In the genomic region with DNA sequence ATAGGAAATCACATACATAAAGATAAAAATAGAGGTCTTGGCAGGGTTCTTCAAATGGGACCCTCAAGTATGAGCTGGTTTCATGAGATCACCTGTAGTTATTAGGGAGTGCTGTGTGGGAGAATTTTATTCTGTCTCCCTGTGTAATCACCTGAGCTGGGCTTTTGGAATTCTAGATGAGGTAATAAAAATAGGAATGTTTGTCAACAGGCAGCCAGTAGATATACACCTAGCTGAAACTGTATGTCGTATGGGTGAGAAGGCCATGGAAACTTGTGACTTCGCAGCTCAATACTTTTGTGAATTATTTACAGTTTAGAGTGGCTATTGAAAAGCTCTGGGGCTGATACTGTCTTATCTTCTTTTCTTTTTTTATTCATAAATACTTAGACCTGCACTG, we compare ENCODE assay signal across 31 cellular contexts. TPM values are rescaled to one million over a fixed set of nuclear protein-coding genes. Genes with fewer than 3 reads are reported as not detected.
DNase-seq lines count a peak whose midpoint lies in the region; ATAC-seq and TF ChIP-seq lines count a peak whose summit lies in the region.
"Had no signal": no experiment of that assay in that cellular context is flagged by ENCODE, and none has a peak within 500 bp of the region (broad histone marks: within the 10 kb centered on the region; RNA-seq: fewer than 3 reads in every experiment).

No MANE protein-coding gene starts in this region.

- H3K27ac ChIP-seq in CD4-positive, alpha-beta memory T cell (ENCODE audit: low read depth, low read length), result peak overlapping the region; percentile 80
- no peak overlapping the region for H3K27ac ChIP-seq in body of pancreas
- peak overlapping the region; percentile 76 for H3K27ac ChIP-seq in naive thymus-derived CD4-positive, alpha-beta T cell (ENCODE audit: low read depth, low read length)
- H3K27ac ChIP-seq: 22Rv1, ascending aorta, cardiac muscle cell, SK-N-MC, thoracic aorta had no signal

- H3K36me3 Mint-ChIP-seq in activated CD4-positive, alpha-beta T cell treated with anti-CD3 and anti-CD28 coated beads, Interleukin-2, amount 10 ng/mL, durations not matched to agents 24 days and 14 days (ENCODE audit: low read depth), result no peaks in the 10 kb centered on the region
- no peaks in the 10 kb centered on the region for H3K36me3 Mint-ChIP-seq in CD4-positive, alpha-beta memory T cell
- peaks cover 0 to 4% (median 0%) of the 10 kb centered on the region in 5 donors for H3K36me3 Mint-ChIP-seq in naive thymus-derived CD4-positive, alpha-beta T cell

- no peak for TF ChIP-seq POLR2A in body of pancreas (IDR thresholded peaks at IDR 0.05)

- peak; percentile 24 for DNase-seq in activated CD4-positive, alpha-beta T cell treated with anti-CD3 and anti-CD28 coated beads, Interleukin-2, amount 10 ng/mL, durations not matched to agents 24 days and 14 days
- DNase-seq in activated CD4-positive, alpha-beta T cell treated with anti-CD3 and anti-CD28 coated beads, Interleukin-2, amount 50 U/mL, for 48 hours, result no peak
- no peak for DNase-seq in CD4-positive, alpha-beta memory T cell
- DNase-seq in body of pancreas (no peak), Right ventricle myocardium inferior (ENCODE audit: missing footprints) (no peak)
- no peak for DNase-seq in naive thymus-derived CD4-positive, alpha-beta T cell
- DNase-seq: activated CD4-positive, CD25-positive, alpha-beta regulatory T cell; activated CD8-positive, alpha-beta memory T cell treated with anti-CD3 and anti-CD28 coated beads, Interleukin-2, amount 50 U/mL, for 48 hours; activated CD8-positive, alpha-beta T cell treated with anti-CD3 and anti-CD28 coated beads for 36 hours; activated naive CD8-positive, alpha-beta T cell treated with anti-CD3 and anti-CD28 coated beads, Interleukin-2, amount 10 ng/mL, durations not matched to agents 7 days and 5 days; C1 segment of cervical spinal cord; cortex of kidney; endodermal cell; glutamatergic neuron; GOT3; HFFc6; left ventricle myocardium superior; NCI-H1092; NCI-H1930; NCI-H524; PC-3; stimulated activated naive CD4-positive, alpha-beta T cell treated with Interleukin-2 at 50 U/mL for 16 hours had no signal

- H3K9me3 ChIP-seq in CD4-positive, alpha-beta memory T cell (ENCODE audit: control insufficient read depth in 1 of 2, low read length in 2 of 2), result no peaks in the 10 kb centered on the region
- no peaks in the 10 kb centered on the region for H3K9me3 ChIP-seq in body of pancreas
- no peaks in the 10 kb centered on the region for H3K9me3 ChIP-seq in naive thymus-derived CD4-positive, alpha-beta T cell (ENCODE audit: control insufficient read depth in 2 of 3, low read length in 3 of 3)
- H3K9me3 ChIP-seq: ascending aorta, thoracic aorta had no signal

- H3K27me3 ChIP-seq in CD4-positive, alpha-beta memory T cell (ENCODE audit: insufficient read depth, low read length), result no peaks in the 10 kb centered on the region
- no peaks in the 10 kb centered on the region for H3K27me3 ChIP-seq in body of pancreas
- no peaks in the 10 kb centered on the region for H3K27me3 ChIP-seq in naive thymus-derived CD4-positive, alpha-beta T cell (ENCODE audit: control insufficient read depth in 2 of 2, insufficient read depth in 2 of 2, low read length in 2 of 2)
- H3K27me3 ChIP-seq: ascending aorta, cardiac muscle cell had no signal

- H3K4me1 ChIP-seq in CD4-positive, alpha-beta memory T cell (ENCODE audit: insufficient read depth, low read length), result peaks cover 86% of the 10 kb centered on the region
- H3K4me1 ChIP-seq in body of pancreas, result peaks cover 48% of the 10 kb centered on the region
- H3K4me1 ChIP-seq in naive thymus-derived CD4-positive, alpha-beta T cell (ENCODE audit: control insufficient read depth in 2 of 2, insufficient read depth in 2 of 2, low read length in 2 of 2), result peaks cover 40 to 67% of the 10 kb centered on the region in 2 donors
- H3K4me1 ChIP-seq: ascending aorta had no signal

- 24 to 27% methylated on average over 2 of the region's 2 CpGs for WGBS in body of pancreas, 2 donors

- CTCF ChIA-PET in CD4-positive, alpha-beta memory T cell (lab: Charles Lee; ENCODE audit: partially characterized antibody), result interaction anchor here (1.0 to 4.0 kb wide), 4 partner anchors 15 to 46 kb away, joined by 3 to 28 read pairs (median 5); partner anchors contain the start of gene PLCL2
- CTCF ChIA-PET in naive thymus-derived CD4-positive, alpha-beta T cell (lab: Charles Lee), result interaction anchor here (0.7 to 2.3 kb wide), 2 partner anchors 8 to 46 kb away, joined by 3 to 8 read pairs; no protein-coding TSS in a partner anchor

- no peak overlapping the region for H3K27ac Mint-ChIP-seq in activated CD4-positive, alpha-beta T cell treated with anti-CD3 and anti-CD28 coated beads, Interleukin-2, amount 10 ng/mL, durations not matched to agents 24 days and 14 days
- peak overlapping the region; percentile 92 to 99 (median 98) for H3K27ac Mint-ChIP-seq in CD4-positive, alpha-beta memory T cell
- peak overlapping the region; percentile 92 to 99 (median 98) for H3K27ac Mint-ChIP-seq in naive thymus-derived CD4-positive, alpha-beta T cell
- H3K27ac Mint-ChIP-seq: endodermal cell, HFFc6 had no signal

- POLR2A ChIA-PET in CD4-positive, alpha-beta memory T cell (lab: Charles Lee; ENCODE audit: partially characterized antibody), result interaction anchor here (0.8 to 5.6 kb wide), 6 partner anchors 10 to 1243 kb away, joined by 3 to 180 read pairs (median 16); partner anchors contain the start of genes BTD, HACL1 and PLCL2
- POLR2A ChIA-PET in naive thymus-derived CD4-positive, alpha-beta T cell (lab: Charles Lee), result interaction anchor here (0.9 to 7.5 kb wide), 8 partner anchors 8 to 558 kb away, joined by 3 to 87 read pairs (median 4); partner anchors contain the start of gene PLCL2

- H3K4me1 Mint-ChIP-seq in activated CD4-positive, alpha-beta T cell treated with anti-CD3 and anti-CD28 coated beads, Interleukin-2, amount 10 ng/mL, durations not matched to agents 24 days and 14 days, result peaks cover 51% of the 10 kb centered on the region
- H3K4me1 Mint-ChIP-seq in CD4-positive, alpha-beta memory T cell, result peaks cover 51 to 90% (median 75%) of the 10 kb centered on the region in 4 donors
- H3K4me1 Mint-ChIP-seq in naive thymus-derived CD4-positive, alpha-beta T cell, result peaks cover 37 to 94% (median 88%) of the 10 kb centered on the region in 7 donors

- TF ChIP-seq CTCF in body of pancreas (IDR thresholded peaks at IDR 0.05), result no peak

- H3K9me3 Mint-ChIP-seq in activated CD4-positive, alpha-beta T cell treated with anti-CD3 and anti-CD28 coated beads, Interleukin-2, amount 10 ng/mL, durations not matched to agents 24 days and 14 days, result peaks cover 6% of the 10 kb centered on the region
- no peaks in the 10 kb centered on the region for H3K9me3 Mint-ChIP-seq in CD4-positive, alpha-beta memory T cell
- H3K9me3 Mint-ChIP-seq in naive thymus-derived CD4-positive, alpha-beta T cell, result no peaks in the 10 kb centered on the region
- H3K9me3 Mint-ChIP-seq: activated CD8-positive, alpha-beta T cell treated with anti-CD3 and anti-CD28 coated beads for 36 hours; activated naive CD8-positive, alpha-beta T cell treated with anti-CD3 and anti-CD28 coated beads, Interleukin-2, amount 10 ng/mL, durations not matched to agents 7 days and 5 days; endodermal cell; HFFc6; nephron had no signal

- ATAC-seq in body of pancreas (peak; percentile 59), Right ventricle myocardium inferior (no peak), GM18502 (IDR thresholded peaks at IDR 0.05; ENCODE audit: poor library complexity, unreplicated experiment) (no peak), GM19463 (IDR thresholded peaks at IDR 0.05; ENCODE audit: unreplicated experiment) (no peak)
- ATAC-seq in naive thymus-derived CD4-positive, alpha-beta T cell, result no peak
- ATAC-seq: activated CD8-positive, alpha-beta T cell treated with anti-CD3 and anti-CD28 coated beads for 36 hours; K562; left ventricle myocardium superior; PC-3 had no signal

- no peak overlapping the region for H3K4me3 Mint-ChIP-seq in activated CD4-positive, alpha-beta T cell treated with anti-CD3 and anti-CD28 coated beads, Interleukin-2, amount 10 ng/mL, durations not matched to agents 24 days and 14 days
- H3K4me3 Mint-ChIP-seq in CD4-positive, alpha-beta memory T cell, result peak overlapping the region in 5 of 8 donors; percentile 43 to 89 (median 86)
- peak overlapping the region in 3 of 10 donors; percentile 32 to 87 (median 78) for H3K4me3 Mint-ChIP-seq in naive thymus-derived CD4-positive, alpha-beta T cell
- H3K4me3 Mint-ChIP-seq: activated CD8-positive, alpha-beta T cell treated with anti-CD3 and anti-CD28 coated beads for 36 hours; endodermal cell; HFFc6; nephron had no signal

- no peaks in the 10 kb centered on the region for H3K27me3 Mint-ChIP-seq in activated CD4-positive, alpha-beta T cell treated with anti-CD3 and anti-CD28 coated beads, Interleukin-2, amount 10 ng/mL, durations not matched to agents 24 days and 14 days
- no peaks in the 10 kb centered on the region for H3K27me3 Mint-ChIP-seq in CD4-positive, alpha-beta memory T cell
- H3K27me3 Mint-ChIP-seq in naive thymus-derived CD4-positive, alpha-beta T cell, result peaks cover 0 to 6% (median 0%) of the 10 kb centered on the region in 5 donors
- H3K27me3 Mint-ChIP-seq: activated CD8-positive, alpha-beta T cell treated with anti-CD3 and anti-CD28 coated beads for 36 hours had no signal

- H3K36me3 ChIP-seq in CD4-positive, alpha-beta memory T cell (ENCODE audit: insufficient read depth, low read length), result no peaks in the 10 kb centered on the region
- no peaks in the 10 kb centered on the region for H3K36me3 ChIP-seq in body of pancreas (replicated peaks in 1 of 2; ENCODE audit: insufficient read depth in 1 of 2, low read depth in 2 of 2)
- no peaks in the 10 kb centered on the region for H3K36me3 ChIP-seq in naive thymus-derived CD4-positive, alpha-beta T cell (ENCODE audit: control insufficient read depth in 2 of 3, insufficient read depth in 3 of 3, low read length in 3 of 3)
- H3K36me3 ChIP-seq: ascending aorta, cardiac muscle cell, thoracic aorta had no signal

- intact Hi-C loops in activated CD4-positive, alpha-beta T cell treated with anti-CD3 and anti-CD28 coated beads, Interleukin-2, amount 10 ng/mL, durations not matched to agents 24 days and 14 days (cut with micrococcal nuclease), result loop anchor here (5.0 to 10.0 kb wide), 6 partner anchors 188 to 901 kb away; partner anchors contain the start of gene TBC1D5
- intact Hi-C loops in CD4-positive, alpha-beta memory T cell (cut with micrococcal nuclease), result loop anchor here (5.0 to 10.0 kb wide), 4 partner anchors 58 to 579 kb away; partner anchors contain the start of genes DPH3 and OXNAD1
- intact Hi-C loops in body of pancreas (cut with DNase I) (no loop called here), Right ventricle myocardium inferior (cut with DNase I) (no loop called here)
- intact Hi-C loops in naive thymus-derived CD4-positive, alpha-beta T cell (cut with micrococcal nuclease), result loop anchor here (5.0 to 10.0 kb wide), 6 partner anchors 178 to 1901 kb away; partner anchors contain the start of gene TBC1D5 (in 1 of the 2)

- no peak overlapping the region for H3K4me3 ChIP-seq in CD4-positive, alpha-beta memory T cell (ENCODE audit: low read length in 2 of 2)
- no peak overlapping the region for H3K4me3 ChIP-seq in body of pancreas
- H3K4me3 ChIP-seq in naive thymus-derived CD4-positive, alpha-beta T cell (ENCODE audit: low read length), result no peak overlapping the region
- H3K4me3 ChIP-seq: ascending aorta, cardiac muscle cell, K562, SK-N-MC, thoracic aorta had no signal

RNA-seq across cellular contexts. Expression of gene PLCL2, which starts 40.5 kb away (rescaled TPM):
- total RNA-seq in activated CD4-positive, alpha-beta T cell treated with anti-CD3 and anti-CD28 coated beads, Interleukin-2, amount 10 ng/mL, durations not matched to agents 24 days and 14 days, result 14.8 and 15.2 TPM in 2 replicates
- 10 to 100 TPM; 67.1 to 69.1 TPM for total RNA-seq in CD4-positive, alpha-beta memory T cell
- polyA plus RNA-seq in CD4-positive, alpha-beta memory T cell, result 10 to 100 TPM; 64.5 to 89.4 TPM
- total RNA-seq in body of pancreas (10 to 100 TPM; 13.7 to 25.7 TPM), Right ventricle myocardium inferior (72.9 TPM)
- total RNA-seq in naive thymus-derived CD4-positive, alpha-beta T cell, result 10 to 100 TPM; 48.9 to 77.0 (median 60.5) TPM
- polyA plus RNA-seq in naive thymus-derived CD4-positive, alpha-beta T cell, result 10 to 100 TPM; 64.1 to 90.8 TPM

Comparison
In these comparisons a context has a peak if more than half of its experiments do, and no peak if none do; other contexts are left out.
1. H3K27ac ChIP-seq: peak in CD4-positive, alpha-beta memory T cell (single experiment) and naive thymus-derived CD4-positive, alpha-beta T cell (single experiment); none in body of pancreas (0 of 4).
2. intact Hi-C loops: an anchor here in activated CD4-positive, alpha-beta T cell treated with anti-CD3 and anti-CD28 coated beads, Interleukin-2, amount 10 ng/mL, durations not matched to agents 24 days and 14 days (5.0 to 10.0 kb wide), CD4-positive, alpha-beta memory T cell (5.0 to 10.0 kb wide) and naive thymus-derived CD4-positive, alpha-beta T cell (5.0 to 10.0 kb wide); none called in body of pancreas and Right ventricle myocardium inferior.